8 cellular contexts compared by ENCODE assay signal in the genomic region with DNA sequence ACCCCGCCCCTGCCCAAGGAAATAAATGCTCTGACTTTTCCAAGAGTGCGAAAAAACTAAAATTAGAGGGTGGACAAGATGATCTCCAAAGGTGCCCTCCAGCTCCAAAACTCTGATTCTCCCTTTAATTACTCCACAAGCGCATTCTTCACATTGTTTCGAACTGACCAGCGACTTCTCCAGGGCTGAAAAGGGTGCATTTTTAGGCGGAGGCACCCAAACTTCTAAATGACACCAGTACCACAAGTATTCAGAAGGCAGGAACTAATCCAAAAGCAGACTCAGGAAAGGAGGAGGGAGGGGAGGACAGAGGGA. TPM values are rescaled to one million over a fixed set of nuclear protein-coding genes. Genes with fewer than 3 reads are reported as not detected.
DNase-seq lines count a peak whose midpoint lies in the region; ATAC-seq and TF ChIP-seq lines count a peak whose summit lies in the region.

No MANE protein-coding gene starts in this region.

- H3K27ac ChIP-seq in AG04450 (ENCODE audit: low read depth, low read length) (peak overlapping the region; percentile 68), HUES6 (ENCODE audit: low read depth, low read length) (no peak overlapping the region)

- POLR2A ChIA-PET in AG04450 (lab: Yijun Ruan, JAX), result interaction anchor here (0.8 to 1.9 kb wide), 2 partner anchors 11 to 75 kb away, joined by 3 to 7 read pairs; no protein-coding TSS in a partner anchor

- no peak for TF ChIP-seq CTCF in AG04450 (IDR thresholded peaks at IDR 0.05; ENCODE audit: low read depth, low read length)

- H3K36me3 ChIP-seq in HUES6 (ENCODE audit: control insufficient read depth, insufficient read depth, low read length), result no peaks in the 10 kb centered on the region

- ATAC-seq in esophagus mucosa (no peak), HG02763 (IDR thresholded peaks at IDR 0.05; ENCODE audit: unreplicated experiment) (no peak)

- H3K4me3 ChIP-seq in AG04450 (ENCODE audit: low read depth, low read length), result peak overlapping the region; percentile 68
- H3K4me3 ChIP-seq in HUES6 (ENCODE audit: low read depth, low read length), result peak overlapping the region; percentile 66

- CTCF ChIA-PET in AG04450 (lab: Charles Lee), result interaction anchor here (0.7 to 5.7 kb wide), 6 partner anchors 8 to 214 kb away, joined by 3 to 35 read pairs (median 4); no protein-coding TSS in a partner anchor

- H3K9ac ChIP-seq in HUES6 (ENCODE audit: low read length), result peak overlapping the region; percentile 71

- H3K9me3 ChIP-seq in AG04450 (ENCODE audit: control insufficient read depth, insufficient read depth, low read length) (no peaks in the 10 kb centered on the region), HUES6 (ENCODE audit: control insufficient read depth, insufficient read depth, low read depth, low read length) (no peaks in the 10 kb centered on the region)

- DNase-seq in AG04450 (ENCODE audit: low read depth, low spot score) (no peak), cerebellar cortex (ENCODE audit: low spot score) (peak; percentile 15), myocyte (ENCODE audit: low read depth) (peak; percentile 76), NCI-H2227 (lab: John Stamatoyannopoulos, UW; ENCODE audit: unreplicated experiment) (no peak)
- DNase-seq in activated CD8-positive, alpha-beta memory T cell treated with anti-CD3 and anti-CD28 coated beads, Interleukin-2, amount 50 U/mL, for 48 hours, result no peak

- no peaks in the 10 kb centered on the region for H3K27me3 ChIP-seq in AG04450 (ENCODE audit: control insufficient read depth, insufficient read depth, low read length)
- H3K27me3 ChIP-seq in HUES6 (ENCODE audit: control insufficient read depth, insufficient read depth, low read length), result peaks cover 95% of the 10 kb centered on the region

- peaks cover 75% of the 10 kb centered on the region for H3K4me1 ChIP-seq in HUES6 (ENCODE audit: control insufficient read depth, insufficient read depth, low read length)

RNA-seq across cellular contexts. Expression of a gene that starts 0.8 kb away (rescaled TPM):
- polyA plus RNA-seq in AG04450 (2011; rRNA removed), result 3.3 and 4.2 TPM in 2 replicates
- polyA minus RNA-seq in AG04450 (2011; rRNA and poly(A)+ RNA removed), result 11.1 and 12.1 TPM in 2 replicates
- total RNA-seq in myocyte (3.6 and 4.1 TPM in 2 replicates), esophagus mucosa (3.9 TPM)
- polyA plus RNA-seq in myocyte (2012), result 8.1 TPM

Comparison
In these comparisons a context has a peak if more than half of its experiments do, and no peak if none do; other contexts are left out.
1. DNase-seq: peak in cerebellar cortex (single experiment) and myocyte (single experiment); none in AG04450 (single experiment), activated CD8-positive, alpha-beta memory T cell treated with anti-CD3 and anti-CD28 coated beads, Interleukin-2, amount 50 U/mL, for 48 hours (single experiment) and NCI-H2227 (single experiment).